Comparison of ENCODE assay signal across 9 cellular contexts in the genomic region with DNA sequence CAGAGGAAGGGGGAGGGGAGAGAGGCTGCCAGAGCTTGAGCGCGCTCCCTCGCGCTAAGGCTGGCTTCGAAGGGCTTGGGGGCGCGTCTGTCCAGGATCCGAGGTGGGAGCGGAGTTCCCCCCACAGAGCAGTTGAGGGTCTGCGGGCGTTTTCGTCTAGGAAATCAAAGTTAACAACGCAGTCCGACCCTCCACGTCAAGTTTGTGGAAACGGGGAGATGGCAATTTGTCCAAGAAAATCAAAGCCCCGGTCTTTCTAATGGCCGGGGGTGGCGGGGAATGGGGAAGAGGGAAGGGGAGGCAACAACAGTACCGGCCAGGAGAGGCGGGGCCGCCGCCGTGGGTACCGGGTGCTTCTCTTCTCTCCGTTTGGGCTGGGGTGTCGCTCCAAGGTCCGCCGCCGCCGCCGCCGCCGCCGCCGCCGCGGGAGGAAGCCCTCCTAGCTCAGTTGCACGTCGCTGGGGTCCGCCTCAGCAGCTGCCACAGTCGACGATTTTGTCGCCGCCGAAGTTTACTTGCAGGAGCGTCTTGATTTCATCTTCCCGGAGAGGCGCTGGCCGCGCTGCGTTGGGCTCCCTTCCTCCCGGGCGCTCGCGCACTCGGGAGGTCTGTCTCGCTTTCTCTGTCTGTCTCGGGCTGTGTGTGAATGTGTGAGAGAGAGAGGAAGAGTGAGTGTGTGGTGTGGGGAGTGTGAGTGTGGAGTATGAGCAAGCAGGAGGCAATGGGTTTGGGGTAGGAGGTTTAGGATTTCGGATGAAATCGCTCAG.
DNase-seq lines count a peak whose midpoint lies in the region; ATAC-seq lines count a peak whose summit lies in the region.
"Had no signal": no experiment of that assay in that cellular context is flagged by ENCODE, and none has a peak within 500 bp of the region (broad histone marks: within the 10 kb centered on the region; RNA-seq: fewer than 3 reads in every experiment).

No MANE protein-coding gene starts in this region.

- peaks cover 91% of the 10 kb centered on the region for H3K27me3 Mint-ChIP-seq in stimulated activated naive CD8-positive, alpha-beta T cell treated with anti-CD3 and anti-CD28 coated beads, Interleukin-15, amount 100 ng/mL, for 72 hours

- peak; percentile 51 for ATAC-seq in stimulated activated naive CD8-positive, alpha-beta T cell treated with anti-CD3 and anti-CD28 coated beads, Interleukin-15, amount 100 ng/mL, for 72 hours
- no peak for ATAC-seq in HG03354 (IDR thresholded peaks at IDR 0.05; ENCODE audit: poor library complexity, severe bottlenecking, unreplicated experiment)

- peak overlapping the region; percentile 58 to 81 for H3K4me3 Mint-ChIP-seq in stimulated activated naive CD8-positive, alpha-beta T cell treated with anti-CD3 and anti-CD28 coated beads, Interleukin-15, amount 100 ng/mL, for 72 hours

- intact Hi-C loops in head of caudate nucleus (cut with DNase I) = no loop called here

- peak overlapping the region; percentile 37 for H3K4me3 ChIP-seq in iPS-11a (ENCODE audit: low read depth, low read length)

- DNase-seq in NCI-H748 (lab: John Stamatoyannopoulos, UW; ENCODE audit: unreplicated experiment) (peak; percentile 60), NCI-H748 treated with DMSO at 0.1 percent for 48 hours (lab: John Stamatoyannopoulos, UW) (no peak), head of caudate nucleus (no peak), LoVo (ENCODE audit: low spot score) (no peak)
- DNase-seq in activated T-cell treated with anti-CD3 and anti-CD28 coated beads, Interleukin-2, amount 50 U/mL, for 48 hours = peak; percentile 21 to 23
- DNase-seq in stimulated activated naive CD8-positive, alpha-beta T cell treated with anti-CD3 and anti-CD28 coated beads, Interleukin-15, amount 100 ng/mL, for 72 hours = no peak
- DNase-seq: T-helper 9 cell had no signal

- no peaks in the 10 kb centered on the region for H3K9me3 Mint-ChIP-seq in stimulated activated naive CD8-positive, alpha-beta T cell treated with anti-CD3 and anti-CD28 coated beads, Interleukin-15, amount 100 ng/mL, for 72 hours

- H3K4me1 Mint-ChIP-seq in stimulated activated naive CD8-positive, alpha-beta T cell treated with anti-CD3 and anti-CD28 coated beads, Interleukin-15, amount 100 ng/mL, for 72 hours = peaks cover 21% of the 10 kb centered on the region

- H3K27ac Mint-ChIP-seq in stimulated activated naive CD8-positive, alpha-beta T cell treated with anti-CD3 and anti-CD28 coated beads, Interleukin-15, amount 100 ng/mL, for 72 hours = no peak overlapping the region

Comparison
In these comparisons a context has a peak if more than half of its experiments do, and no peak if none do; other contexts are left out.
1. DNase-seq: peak in NCI-H748 (single experiment) and activated T-cell treated with anti-CD3 and anti-CD28 coated beads, Interleukin-2, amount 50 U/mL, for 48 hours (2 of 2); none in NCI-H748 treated with DMSO at 0.1 percent for 48 hours (single experiment), stimulated activated naive CD8-positive, alpha-beta T cell treated with anti-CD3 and anti-CD28 coated beads, Interleukin-15, amount 100 ng/mL, for 72 hours (0 of 2), head of caudate nucleus (0 of 42) and LoVo (single experiment).